21 cellular contexts compared by ENCODE assay signal in the genomic region with DNA sequence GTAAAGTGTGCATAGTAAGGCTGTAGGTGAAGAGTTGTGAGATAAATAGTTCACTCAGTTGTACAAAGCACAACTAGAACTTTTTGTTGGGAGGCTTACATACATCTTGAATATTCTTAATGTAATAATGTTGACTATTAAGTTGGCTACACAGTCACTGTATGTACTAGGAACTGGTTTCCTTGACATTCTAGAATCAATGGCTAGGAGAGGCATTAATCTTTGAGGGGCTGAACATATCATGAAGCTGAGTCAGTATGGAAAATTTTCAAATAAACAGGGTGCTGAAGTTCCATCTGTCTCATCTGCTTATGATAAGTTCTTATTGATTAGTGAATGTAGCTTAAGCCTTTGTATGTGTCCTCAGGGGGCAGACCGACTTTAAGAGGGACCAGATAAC. TPM values are rescaled to one million over a fixed set of nuclear protein-coding genes. Genes with fewer than 3 reads are reported as not detected.
DNase-seq lines count a peak whose midpoint lies in the region; ATAC-seq and TF ChIP-seq lines count a peak whose summit lies in the region.
"Had no signal": no experiment of that assay in that cellular context is flagged by ENCODE, and none has a peak within 500 bp of the region (broad histone marks: within the 10 kb centered on the region; RNA-seq: fewer than 3 reads in every experiment).

No MANE protein-coding gene starts in this region.

- H3K4me3 Mint-ChIP-seq in T-helper 2 cell treated with Interferon-gamma antibody and Interleukin-4, amounts not matched to agents 5 μg/mL and 100 μg/mL, for 36 hours, result no peak overlapping the region
- H3K4me3 Mint-ChIP-seq in GM23338, result no peak overlapping the region
- H3K4me3 Mint-ChIP-seq in mesothelial cell of epicardium, result no peak overlapping the region
- H3K4me3 Mint-ChIP-seq: activated naive CD8-positive, alpha-beta T cell treated with anti-CD3 and anti-CD28 coated beads, Interleukin-2, amount 10 ng/mL, durations not matched to agents 7 days and 5 days; brain had no signal

- H3K4me3 ChIP-seq in GM23338, result no peak overlapping the region
- H3K4me3 ChIP-seq in effector memory CD4-positive, alpha-beta T cell (ENCODE audit: insufficient read depth, low read depth, low read length, poor library complexity, severe bottlenecking), result no peak overlapping the region
- H3K4me3 ChIP-seq: colonic mucosa, heart left ventricle, MG63, suprapubic skin, uterus had no signal

- H3K79me2 ChIP-seq in GM23338 (replicated peaks; ENCODE audit: insufficient read depth), result no peaks in the 10 kb centered on the region

- DNase-seq in T-helper 2 cell treated with Interferon-gamma antibody and Interleukin-4, amounts not matched to agents 5 μg/mL and 100 μg/mL, for 36 hours (ENCODE audit: low spot score), result no peak
- DNase-seq in T-helper 2 cell (no peak), GM23338 (ENCODE audit: low spot score) (no peak), amniotic epithelial cell (ENCODE audit: low read depth) (peak; percentile 18), mesothelial cell of epicardium (ENCODE audit: low spot score in 2 of 2, unreplicated experiment in 2 of 2) (no peak)
- no peak for DNase-seq in stimulated activated CD4-positive, alpha-beta T cell treated with anti-CD3 and anti-CD28 coated beads, Interleukin-1b, Interleukin-23, amount 100 ng/mL, for 48 hours
- DNase-seq in effector memory CD4-positive, alpha-beta T cell, result no peak
- DNase-seq: activated CD4-positive, alpha-beta T cell treated with anti-CD3 and anti-CD28 coated beads for 48 hours; activated naive CD8-positive, alpha-beta T cell treated with anti-CD3 and anti-CD28 coated beads, Interleukin-2, amount 10 ng/mL, durations not matched to agents 7 days and 5 days; BE2C; colonic mucosa; heart left ventricle; MG63; NCI-H1417 treated with DMSO at 0.1 percent for 48 hours; NCI-H526 treated with DMSO at 0.1 percent for 48 hours; right cardiac atrium; stimulated activated CD8-positive, alpha-beta memory T cell treated with anti-CD3 and anti-CD28 coated beads, Interleukin-4, amount 100 ng/mL, for 48 hours; uterus had no signal

- peaks cover 7% of the 10 kb centered on the region; the same call in 1 of the 2 replicates for H4K20me1 ChIP-seq in GM23338 (replicated peaks; ENCODE audit: insufficient read depth)

- H3F3A ChIP-seq in GM23338 (replicated peaks; ENCODE audit: low read depth), result peaks cover 7% of the 10 kb centered on the region

- H3K9me2 ChIP-seq in GM23338 (ENCODE audit: insufficient read depth), result no peaks in the 10 kb centered on the region

- no peaks in the 10 kb centered on the region for H3K9me3 Mint-ChIP-seq in T-helper 2 cell treated with Interferon-gamma antibody and Interleukin-4, amounts not matched to agents 5 μg/mL and 100 μg/mL, for 36 hours
- H3K9me3 Mint-ChIP-seq in GM23338, result no peaks in the 10 kb centered on the region
- no peaks in the 10 kb centered on the region for H3K9me3 Mint-ChIP-seq in mesothelial cell of epicardium
- H3K9me3 Mint-ChIP-seq: activated naive CD8-positive, alpha-beta T cell treated with anti-CD3 and anti-CD28 coated beads, Interleukin-2, amount 10 ng/mL, durations not matched to agents 7 days and 5 days; brain had no signal

- peaks cover 29% of the 10 kb centered on the region for H3K36me3 Mint-ChIP-seq in T-helper 2 cell treated with Interferon-gamma antibody and Interleukin-4, amounts not matched to agents 5 μg/mL and 100 μg/mL, for 36 hours (ENCODE audit: low read depth)
- H3K36me3 Mint-ChIP-seq in GM23338 (ENCODE audit: low read depth) (peaks cover 14% of the 10 kb centered on the region; the same call in 2 of the 3 replicates), mesothelial cell of epicardium (peaks cover 15% of the 10 kb centered on the region)

- ATAC-seq in GM23338, result no peak
- ATAC-seq in HG03342 (IDR thresholded peaks at IDR 0.05; ENCODE audit: unreplicated experiment), result no peak
- ATAC-seq: heart left ventricle, right cardiac atrium had no signal

- H3K4me1 Mint-ChIP-seq in T-helper 2 cell treated with Interferon-gamma antibody and Interleukin-4, amounts not matched to agents 5 μg/mL and 100 μg/mL, for 36 hours (ENCODE audit: low read depth), result peaks cover 15% of the 10 kb centered on the region
- no peaks in the 10 kb centered on the region for H3K4me1 Mint-ChIP-seq in GM23338
- H3K4me1 Mint-ChIP-seq in mesothelial cell of epicardium, result peaks cover 22% of the 10 kb centered on the region

- no peaks in the 10 kb centered on the region for H3K27me3 Mint-ChIP-seq in T-helper 2 cell treated with Interferon-gamma antibody and Interleukin-4, amounts not matched to agents 5 μg/mL and 100 μg/mL, for 36 hours (ENCODE audit: low read depth)
- H3K27me3 Mint-ChIP-seq in GM23338 (ENCODE audit: insufficient read depth, low read depth, poor library complexity) (no peaks in the 10 kb centered on the region), mesothelial cell of epicardium (ENCODE audit: low read depth) (no peaks in the 10 kb centered on the region)
- H3K27me3 Mint-ChIP-seq: activated naive CD8-positive, alpha-beta T cell treated with anti-CD3 and anti-CD28 coated beads, Interleukin-2, amount 10 ng/mL, durations not matched to agents 7 days and 5 days; brain had no signal

- H3K36me3 ChIP-seq in GM23338 (ENCODE audit: insufficient read depth), result no peaks in the 10 kb centered on the region
- H3K36me3 ChIP-seq in effector memory CD4-positive, alpha-beta T cell (ENCODE audit: control insufficient read depth, insufficient read depth, low read length), result peaks cover 10% of the 10 kb centered on the region
- H3K36me3 ChIP-seq: uterus had no signal

- no peaks in the 10 kb centered on the region for H3K9me3 ChIP-seq in effector memory CD4-positive, alpha-beta T cell (ENCODE audit: control insufficient read depth, low read length)
- H3K9me3 ChIP-seq: BE2C, colonic mucosa, heart left ventricle, MG63, suprapubic skin, uterus had no signal

- TF ChIP-seq CTCF in GM23338 (conservative IDR thresholded peaks at IDR 0.05; ENCODE audit: low read depth in 2 of 2) (no peak), mesothelial cell of epicardium (IDR thresholded peaks at IDR 0.05; ENCODE audit: unreplicated experiment) (no peak)

- no peak overlapping the region for H3K4me2 ChIP-seq in GM23338

- no peak overlapping the region for H3K27ac ChIP-seq in GM23338 (ENCODE audit: low read depth)
- H3K27ac ChIP-seq in effector memory CD4-positive, alpha-beta T cell (ENCODE audit: insufficient read depth, low read length, poor library complexity, severe bottlenecking), result no peak overlapping the region
- H3K27ac ChIP-seq: colonic mucosa, heart left ventricle, suprapubic skin, uterus had no signal

- no peak overlapping the region for H2AFZ ChIP-seq in GM23338

- H3K27ac Mint-ChIP-seq in T-helper 2 cell treated with Interferon-gamma antibody and Interleukin-4, amounts not matched to agents 5 μg/mL and 100 μg/mL, for 36 hours, result peak overlapping the region; percentile 1
- peak overlapping the region; percentile 29; the same call in 1 of the 2 replicates for H3K27ac Mint-ChIP-seq in GM23338
- H3K27ac Mint-ChIP-seq in mesothelial cell of epicardium, result peak overlapping the region; percentile 14
- H3K27ac Mint-ChIP-seq: activated naive CD8-positive, alpha-beta T cell treated with anti-CD3 and anti-CD28 coated beads, Interleukin-2, amount 10 ng/mL, durations not matched to agents 7 days and 5 days had no signal

- H3K27me3 ChIP-seq in GM23338 (ENCODE audit: insufficient read depth), result no peaks in the 10 kb centered on the region
- H3K27me3 ChIP-seq in effector memory CD4-positive, alpha-beta T cell (replicated peaks; ENCODE audit: control insufficient read depth, insufficient read depth, low read length, poor library complexity, severe bottlenecking), result no peaks in the 10 kb centered on the region
- H3K27me3 ChIP-seq: BE2C, colonic mucosa, heart left ventricle, MG63, suprapubic skin, uterus had no signal

- H3K4me1 ChIP-seq in GM23338 (ENCODE audit: insufficient read depth), result no peaks in the 10 kb centered on the region
- no peaks in the 10 kb centered on the region for H3K4me1 ChIP-seq in effector memory CD4-positive, alpha-beta T cell (ENCODE audit: control insufficient read depth, insufficient read depth, low read length, poor library complexity, severe bottlenecking)
- H3K4me1 ChIP-seq: BE2C, colonic mucosa had no signal

TF ChIP-seq in GM23338, 12 proteins besides CTCF, POLR2A, EP300 and RAD21 (continues in another document):
- no peak for TF ChIP-seq POLR2AphosphoS5 (IDR thresholded peaks at IDR 0.05; ENCODE audit: low read depth)

RNA-seq across cellular contexts. Expression of a gene that starts 23.4 kb away (rescaled TPM):
- total RNA-seq in GM23338 (2014; rRNA removed; shearing (Covaris generic)), result 86.0 and 92.8 TPM in 2 replicates
- polyA plus RNA-seq in GM23338 (2016; fragmentation: Nextera tagmentation; extraction: Ambion mirVana), result 106 and 118 TPM in 2 replicates
- total RNA-seq in mesothelial cell of epicardium, result 18.6 to 20.8 TPM (median 20.3 TPM) in 3 replicates
